ENCODE assay signal across 8 cellular contexts in the genomic region with DNA sequence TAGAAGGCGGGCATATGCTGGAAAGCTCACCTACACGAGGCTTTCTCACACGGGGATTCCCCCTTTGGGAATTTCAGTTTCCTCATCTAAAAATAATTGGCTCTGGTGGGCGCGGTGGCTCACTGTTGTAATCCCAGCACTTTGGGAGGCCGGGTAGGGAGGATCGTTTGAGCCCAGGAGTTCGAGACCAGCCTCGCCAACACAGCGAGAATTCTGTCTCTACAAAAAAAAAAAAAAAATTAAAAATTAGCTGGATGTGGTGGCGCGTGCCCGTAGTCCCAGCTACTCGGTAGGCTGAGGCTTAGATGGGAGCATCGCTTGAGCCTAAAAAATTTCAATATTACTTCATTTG. TPM values are rescaled to one million over a fixed set of nuclear protein-coding genes. Genes with fewer than 3 reads are reported as not detected.
DNase-seq lines count a peak whose midpoint lies in the region; ATAC-seq, FAIRE-seq and TF ChIP-seq lines count a peak whose summit lies in the region.

No MANE protein-coding gene starts in this region.

- H3K4me1 ChIP-seq in BLaER1 treated with 17β-estradiol and CSF1 and Interleukin-3, amounts not matched to agents 10 nM and 100 nM: peaks cover 11 to 52% (median 35%) of the 10 kb centered on the region in 10 experiments
- H3K4me1 ChIP-seq in mucosa of stomach (ENCODE audit: control insufficient read depth, insufficient read depth, low read length): no peaks in the 10 kb centered on the region

- H3K4me3 ChIP-seq in BLaER1 treated with 17β-estradiol and CSF1 and Interleukin-3, amounts not matched to agents 10 nM and 100 nM: peak overlapping the region; percentile 77 to 93 (median 86)
- H3K4me3 ChIP-seq in bronchial epithelial cell (ENCODE audit: low read depth, low read length): peak overlapping the region; percentile 78
- H3K4me3 ChIP-seq in mucosa of stomach (ENCODE audit: low read length): peak overlapping the region; percentile 94

- H3K27me3 ChIP-seq in BLaER1 treated with 17β-estradiol and CSF1 and Interleukin-3, amounts not matched to agents 10 nM and 100 nM: no peaks in the 10 kb centered on the region
- H3K27me3 ChIP-seq in bronchial epithelial cell (ENCODE audit: control insufficient read depth, insufficient read depth, low read length) (no peaks in the 10 kb centered on the region), mucosa of stomach (ENCODE audit: control insufficient read depth, insufficient read depth, low read length) (no peaks in the 10 kb centered on the region)

- H3K36me3 ChIP-seq in BLaER1 treated with 17β-estradiol and CSF1 and Interleukin-3, amounts not matched to agents 10 nM and 100 nM: peaks cover 15 to 32% (median 29%) of the 10 kb centered on the region in 11 experiments
- H3K36me3 ChIP-seq in bronchial epithelial cell (ENCODE audit: control insufficient read depth, insufficient read depth, low read length): no peaks in the 10 kb centered on the region
- no peaks in the 10 kb centered on the region for H3K36me3 ChIP-seq in mucosa of stomach (ENCODE audit: control insufficient read depth, insufficient read depth, low read length)

- peaks cover 0 to 16% (median 0%) of the 10 kb centered on the region in 11 experiments; a peak in 5 of 22 replicates for H4K20me1 ChIP-seq in BLaER1 treated with 17β-estradiol and CSF1 and Interleukin-3, amounts not matched to agents 10 nM and 100 nM

- H3K9me3 ChIP-seq in BLaER1 treated with 17β-estradiol and CSF1 and Interleukin-3, amounts not matched to agents 10 nM and 100 nM (replicated peaks in 1 of 11): peaks cover 30 to 38% (median 33%) of the 10 kb centered on the region in 11 experiments
- no peaks in the 10 kb centered on the region for H3K9me3 ChIP-seq in mucosa of stomach (ENCODE audit: control insufficient read depth, low read length)

- peak; percentile 8 for ATAC-seq in HG03196 (IDR thresholded peaks at IDR 0.05; ENCODE audit: unreplicated experiment)

- no peak for TF ChIP-seq CTCF in bronchial epithelial cell (IDR thresholded peaks at IDR 0.05; ENCODE audit: insufficient read depth, low read length, severe bottlenecking)

- no peak for FAIRE-seq in bronchial epithelial cell (lab: Jason Lieb, UNC)

- peak overlapping the region in 10 of 11 experiments; percentile 23 to 93 (median 90); a peak in 14 of 22 replicates for H3K9ac ChIP-seq in BLaER1 treated with 17β-estradiol and CSF1 and Interleukin-3, amounts not matched to agents 10 nM and 100 nM
- peak overlapping the region; percentile 88 for H3K9ac ChIP-seq in mucosa of stomach (ENCODE audit: low read length)

- no peak for DNase-seq in bronchial epithelial cell (ENCODE audit: low read depth)
- no peak for DNase-seq in activated gamma-delta T cell (lab: John Stamatoyannopoulos, UW)
- DNase-seq in HK-2 (ENCODE audit: unreplicated experiment): no peak
- DNase-seq in NCI-H187 treated with DMSO at 0.1 percent for 48 hours (lab: John Stamatoyannopoulos, UW): no peak
- no peak for DNase-seq in stimulated activated CD4-positive, alpha-beta T cell treated with anti-CD3 and anti-CD28 coated beads, Interleukin-4, amount 100 ng/mL, for 1 hour

- peak overlapping the region; percentile 57 to 94 (median 81) for H3K4me2 ChIP-seq in BLaER1 treated with 17β-estradiol and CSF1 and Interleukin-3, amounts not matched to agents 10 nM and 100 nM

- H3K27ac ChIP-seq in BLaER1 treated with 17β-estradiol and CSF1 and Interleukin-3, amounts not matched to agents 10 nM and 100 nM: peak overlapping the region; percentile 25 to 92 (median 86); a peak in 20 of 22 replicates

RNA-seq across cellular contexts. Expression of a gene that starts 0.4 kb away (rescaled TPM):
- 112 and 173 TPM in 2 replicates for total RNA-seq in bronchial epithelial cell
